1 cellular context compared by ENCODE assay signal in genomic region chr7:33809218-33809617, GRCh38.
TF ChIP-seq lines count a peak whose summit lies in the region.

No MANE protein-coding gene starts in this region.

TF ChIP-seq in SK-N-SH treated with all-trans-retinoic acid at 6 μM for 48 hours, 23 proteins besides CTCF, POLR2A, EP300 and RAD21 (continued from another document):
- no peak for TF ChIP-seq TSHZ2 (CRISPR knock-in tag; IDR thresholded peaks at IDR 0.05)
- TF ChIP-seq POU6F1 (CRISPR knock-in tag; IDR thresholded peaks at IDR 0.05; ENCODE audit: borderline replicate concordance, low read depth), result no peak
- no peak for TF ChIP-seq OSR1 (CRISPR knock-in tag; IDR thresholded peaks at IDR 0.05)
